Comparison of ENCODE assay signal across 21 cellular contexts in the genomic region with DNA sequence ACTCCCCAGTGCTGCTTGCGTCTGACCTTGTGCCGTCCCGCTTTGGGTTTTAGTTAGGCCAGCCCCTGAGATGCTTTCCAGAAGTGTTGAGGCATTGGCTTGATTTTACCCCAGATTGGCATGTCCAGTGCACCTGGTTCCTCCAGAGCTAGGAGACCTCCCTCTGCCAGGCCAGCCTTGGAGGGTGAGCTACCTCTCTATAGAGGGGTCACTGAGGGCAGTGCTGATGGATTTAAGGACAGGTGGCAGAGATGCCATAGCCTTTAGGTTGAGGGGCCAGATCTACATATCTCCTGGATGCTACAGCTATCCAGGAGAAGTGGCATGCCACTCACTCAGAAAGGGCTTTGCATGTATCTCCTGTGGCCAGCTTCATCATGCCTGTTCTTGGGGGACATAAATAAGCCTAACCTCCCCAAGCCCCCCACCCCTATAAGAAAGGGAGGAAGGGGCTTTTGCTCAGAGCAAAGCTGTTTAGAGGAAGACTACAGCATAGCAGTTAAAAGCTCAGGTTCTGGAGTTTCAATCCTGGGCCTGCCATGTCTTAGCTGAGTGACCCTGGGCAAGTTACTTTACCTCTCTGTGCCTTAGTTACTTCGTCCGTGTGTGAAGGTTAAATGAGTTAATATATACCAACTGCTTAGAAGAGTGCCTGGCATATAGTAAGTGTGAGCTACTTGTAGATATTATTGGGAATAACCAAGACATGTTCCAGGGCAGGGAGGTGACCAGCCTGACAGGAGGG. TPM values are rescaled to one million over a fixed set of nuclear protein-coding genes. Genes with fewer than 3 reads are reported as not detected.
DNase-seq lines count a peak whose midpoint lies in the region; ATAC-seq, FAIRE-seq and TF ChIP-seq lines count a peak whose summit lies in the region.
"Had no signal": no experiment of that assay in that cellular context is flagged by ENCODE, and none has a peak within 500 bp of the region (broad histone marks: within the 10 kb centered on the region; RNA-seq: fewer than 3 reads in every experiment).

No MANE protein-coding gene starts in this region.

- no peaks in the 10 kb centered on the region for H3K9me3 Mint-ChIP-seq in activated CD4-positive, alpha-beta memory T cell treated with anti-CD3 and anti-CD28 coated beads for 36 hours
- no peaks in the 10 kb centered on the region for H3K9me3 Mint-ChIP-seq in activated CD4-positive, alpha-beta memory T cell treated with anti-CD3 and anti-CD28 coated beads, Interleukin-2, amount 10 ng/mL, durations not matched to agents 7 days and 5 days
- H3K9me3 Mint-ChIP-seq: memory B cell, T-cell had no signal

- BruUV-seq in K562 (replicated peaks; lab: Mats Ljungman, UMichigan): no TSS peak

- TF ChIP-seq POLR2A in K562 (conservative IDR thresholded peaks at IDR 0.05) (no peak), transverse colon (IDR thresholded peaks at IDR 0.05) (no peak)

- 61% methylated on average over 5 of the region's 5 CpGs for WGBS in K562 (ENCODE audit: insufficient coverage, low coverage, missing lambda C conversion rate)
- WGBS in transverse colon (ENCODE audit: low coverage in 1 of 2), 2 donors: 36 to 75% methylated on average over 2 to 5 of the region's 5 CpGs

- POLR2A ChIA-PET in activated CD4-positive, alpha-beta memory T cell treated with anti-CD3 and anti-CD28 coated beads for 36 hours (lab: Charles Lee): interaction anchor here (2.8 kb wide), 1 partner anchor 14 kb away, joined by 17 read pairs; no protein-coding TSS in a partner anchor
- POLR2A ChIA-PET in activated CD4-positive, alpha-beta memory T cell treated with anti-CD3 and anti-CD28 coated beads, Interleukin-2, amount 10 ng/mL, durations not matched to agents 7 days and 5 days (lab: Charles Lee): interaction anchor here (1.2 to 1.5 kb wide), 2 partner anchors 14 to 67 kb away, joined by 3 to 5 read pairs; no protein-coding TSS in a partner anchor
- POLR2A ChIA-PET in HEK293 (lab: Yijun Ruan, JAX) (interaction anchor here (0.8 to 2.0 kb wide), 7 partner anchors 8 to 69 kb away, joined by 3 to 11 read pairs (median 3); partner anchors contain the start of gene YDJC), K562 (lab: Yijun Ruan, JAX) (interaction anchor here (0.6 to 76.8 kb wide), 11 partner anchors 7 to 1618 kb away, joined by 3 to 4622 read pairs (median 4); partner anchors contain the start of genes CCDC116, PPIL2, SDF2L1 and UBE2L3)

- no peak for FAIRE-seq in K562 (lab: Jason Lieb, UNC)
- FAIRE-seq: H54 had no signal

- TF ChIP-seq CTCF in HEK293 (tag by site-specific recombination; IDR thresholded peaks at IDR 0.05): no peak
- no peak for TF ChIP-seq CTCF in K562 (IDR thresholded peaks at IDR 0.05 in 2 of 3, conservative IDR thresholded peaks at IDR 0.05 in 1 of 3; ENCODE audit: insufficient read depth in 2 of 3, low read depth in 1 of 3, low read length in 3 of 3)
- no peak for TF ChIP-seq CTCF in osteoblast (IDR thresholded peaks at IDR 0.05; ENCODE audit: extremely low read depth, low read depth, low read length)
- no peak for TF ChIP-seq CTCF in transverse colon (IDR thresholded peaks at IDR 0.05)

- intact Hi-C loops in activated CD4-positive, alpha-beta memory T cell treated with anti-CD3 and anti-CD28 coated beads for 36 hours (cut with micrococcal nuclease): no loop called here
- intact Hi-C loops in K562 (cut with micrococcal nuclease) (no loop called here), transverse colon (cut with DNase I; ENCODE audit: low total_unique reads) (no loop called here)

- no peak overlapping the region for H3K4me3 Mint-ChIP-seq in activated CD4-positive, alpha-beta memory T cell treated with anti-CD3 and anti-CD28 coated beads for 36 hours
- H3K4me3 Mint-ChIP-seq in activated CD4-positive, alpha-beta memory T cell treated with anti-CD3 and anti-CD28 coated beads, Interleukin-2, amount 10 ng/mL, durations not matched to agents 7 days and 5 days: no peak overlapping the region
- H3K4me3 Mint-ChIP-seq: memory B cell had no signal

- TF ChIP-seq EP300 in K562 (IDR thresholded peaks at IDR 0.05; ENCODE audit: low read length): no peak
- TF ChIP-seq EP300 in transverse colon (IDR thresholded peaks at IDR 0.05; ENCODE audit: low read depth): no peak

- H3K4me2 ChIP-seq in K562 (ENCODE audit: insufficient read depth, low read length) (peak overlapping the region; percentile 31), osteoblast (ENCODE audit: insufficient read depth, low read length) (peak overlapping the region; percentile 23)

- peaks cover 22% of the 10 kb centered on the region for H3K36me3 Mint-ChIP-seq in activated CD4-positive, alpha-beta memory T cell treated with anti-CD3 and anti-CD28 coated beads for 36 hours
- H3K36me3 Mint-ChIP-seq in activated CD4-positive, alpha-beta memory T cell treated with anti-CD3 and anti-CD28 coated beads, Interleukin-2, amount 10 ng/mL, durations not matched to agents 7 days and 5 days (ENCODE audit: low read depth): peaks cover 29% of the 10 kb centered on the region

- H3K27ac ChIP-seq in HEK293 (ENCODE audit: extremely low read depth, low read depth, low read length) (no peak overlapping the region), K562 (ENCODE audit: extremely low read depth, low read depth, low read length) (peak overlapping the region; percentile 2; the same call in 1 of the 3 replicates), osteoblast (ENCODE audit: low read depth, low read length) (peak overlapping the region; percentile 2), transverse colon (no peak overlapping the region)
- H3K27ac ChIP-seq: ascending aorta, HL-60, tibial artery had no signal

- H3K4me1 ChIP-seq in HEK293 (ENCODE audit: control insufficient read depth, insufficient read depth, low read length) (peaks cover 10% of the 10 kb centered on the region), K562 (replicated peaks in 1 of 2; ENCODE audit: control insufficient read depth in 2 of 2, insufficient read depth in 2 of 2, low read length in 2 of 2) (peaks cover 55 to 56% of the 10 kb centered on the region in 2 experiments), osteoblast (ENCODE audit: insufficient read depth, low read length) (peaks cover 26% of the 10 kb centered on the region), transverse colon (peaks cover 52 to 85% (median 74%) of the 10 kb centered on the region in 4 donors)

- CTCF ChIA-PET in activated CD4-positive, alpha-beta memory T cell treated with anti-CD3 and anti-CD28 coated beads for 36 hours (lab: Charles Lee): interaction anchor here (0.5 to 2.0 kb wide), 4 partner anchors 13 to 73 kb away, joined by 4 to 7 read pairs (median 6); no protein-coding TSS in a partner anchor
- CTCF ChIA-PET in activated CD4-positive, alpha-beta memory T cell treated with anti-CD3 and anti-CD28 coated beads, Interleukin-2, amount 10 ng/mL, durations not matched to agents 7 days and 5 days (lab: Charles Lee): interaction anchor here (2.4 kb wide), 1 partner anchor 55 kb away, joined by 7 read pairs; no protein-coding TSS in a partner anchor
- CTCF ChIA-PET in HEK293 (lab: Yijun Ruan, JAX) (interaction anchor here (0.6 to 2.5 kb wide), 4 partner anchors 8 to 69 kb away, joined by 4 to 12 read pairs (median 7); partner anchors contain the start of genes SDF2L1 and YDJC), K562 (lab: Yijun Ruan, JAX; ENCODE audit: low intra/inter-chr PET ratio) (no interaction called here)

- peaks cover 100% of the 10 kb centered on the region for H3K79me2 ChIP-seq in K562 (ENCODE audit: control insufficient read depth, insufficient read depth, low read length)
- peaks cover 99% of the 10 kb centered on the region for H3K79me2 ChIP-seq in osteoblast (ENCODE audit: insufficient read depth, low read length)

- no peak overlapping the region for H2AFZ ChIP-seq in K562 (ENCODE audit: low read depth, low read length)
- H2AFZ ChIP-seq in osteoblast (ENCODE audit: low read length): no peak overlapping the region

- no peaks in the 10 kb centered on the region for H3K27me3 Mint-ChIP-seq in activated CD4-positive, alpha-beta memory T cell treated with anti-CD3 and anti-CD28 coated beads for 36 hours
- no peaks in the 10 kb centered on the region for H3K27me3 Mint-ChIP-seq in activated CD4-positive, alpha-beta memory T cell treated with anti-CD3 and anti-CD28 coated beads, Interleukin-2, amount 10 ng/mL, durations not matched to agents 7 days and 5 days
- H3K27me3 Mint-ChIP-seq: memory B cell, T-cell had no signal

- H3K4me1 Mint-ChIP-seq in activated CD4-positive, alpha-beta memory T cell treated with anti-CD3 and anti-CD28 coated beads for 36 hours (ENCODE audit: low read depth): peaks cover 77% of the 10 kb centered on the region
- H3K4me1 Mint-ChIP-seq in activated CD4-positive, alpha-beta memory T cell treated with anti-CD3 and anti-CD28 coated beads, Interleukin-2, amount 10 ng/mL, durations not matched to agents 7 days and 5 days: peaks cover 65% of the 10 kb centered on the region

- TF ChIP-seq RAD21 in K562 (CRISPR knock-in tag; conservative IDR thresholded peaks at IDR 0.05 in 1 of 2, IDR thresholded peaks at IDR 0.05 in 1 of 2): no peak

- H3K9me1 ChIP-seq in K562 (ENCODE audit: control insufficient read depth, insufficient read depth, low read length): peaks cover 50% of the 10 kb centered on the region

- H3K36me3 ChIP-seq in HEK293 (ENCODE audit: control insufficient read depth in 2 of 2, insufficient read depth in 1 of 2, low read length in 2 of 2) (peaks cover 0 to 40% of the 10 kb centered on the region in 2 experiments; a peak in 1 of 3 replicates), K562 (ENCODE audit: control insufficient read depth, insufficient read depth, low read length) (peaks cover 69% of the 10 kb centered on the region), osteoblast (ENCODE audit: insufficient read depth, low read length) (peaks cover 5% of the 10 kb centered on the region), transverse colon (no peaks in the 10 kb centered on the region)
- H3K36me3 ChIP-seq: ascending aorta, tibial artery had no signal

- peak; percentile 5 for ATAC-seq in K562
- ATAC-seq: Right ventricle myocardium inferior, T-cell had no signal

- H3K9me3 ChIP-seq in HEK293 (ENCODE audit: control insufficient read depth, insufficient read depth, low read depth, low read length) (no peaks in the 10 kb centered on the region), K562 (replicated peaks; ENCODE audit: control insufficient read depth, insufficient read depth, low read depth, low read length) (no peaks in the 10 kb centered on the region), osteoblast (ENCODE audit: low read depth, low read length) (no peaks in the 10 kb centered on the region), transverse colon (no peaks in the 10 kb centered on the region)
- H3K9me3 ChIP-seq: ascending aorta, tibial artery had no signal

- DNase-seq in activated CD4-positive, alpha-beta memory T cell treated with anti-CD3 and anti-CD28 coated beads for 36 hours: no peak
- no peak for DNase-seq in activated CD4-positive, alpha-beta memory T cell treated with anti-CD3 and anti-CD28 coated beads, Interleukin-2, amount 10 ng/mL, durations not matched to agents 7 days and 5 days
- DNase-seq in K562 (ENCODE audit: extremely low read depth in 1 of 4, low spot score in 3 of 4) (no peak), osteoblast (ENCODE audit: insufficient read length, low spot score, missing footprints) (no peak), transverse colon (no peak), midbrain (lab: John Stamatoyannopoulos, UW) (no peak), HuH-7 (ENCODE audit: low spot score) (no peak)
- DNase-seq: ACHN, islet precursor cell, KBM-7, NCI-H1930, T-cell, tibial artery had no signal

- no peak overlapping the region for H3K4me3 ChIP-seq in HEK293 (ENCODE audit: low read depth, low read length)
- H3K4me3 ChIP-seq in K562: no peak overlapping the region
- no peak overlapping the region for H3K4me3 ChIP-seq in osteoblast (ENCODE audit: insufficient read depth, low read length)
- H3K4me3 ChIP-seq in transverse colon: no peak overlapping the region
- H3K4me3 ChIP-seq: ascending aorta, tibial artery had no signal

- in situ Hi-C loops in K562 (cut with MboI): loop anchor here (5.0 to 10.0 kb wide), 2 partner anchors 37 to 59 kb away; no protein-coding TSS in a partner anchor
- in situ Hi-C loops in transverse colon (cut with MboI; ENCODE audit: low pct_ligation_motif_present in 1 of 4, low pct_unique_long_range_greater_than_20kb in 1 of 4, low sequenced_read_pairs in 3 of 4): no loop called here

- peak overlapping the region; percentile 60 for H3K27ac Mint-ChIP-seq in activated CD4-positive, alpha-beta memory T cell treated with anti-CD3 and anti-CD28 coated beads for 36 hours
- no peak overlapping the region for H3K27ac Mint-ChIP-seq in activated CD4-positive, alpha-beta memory T cell treated with anti-CD3 and anti-CD28 coated beads, Interleukin-2, amount 10 ng/mL, durations not matched to agents 7 days and 5 days
- H3K27ac Mint-ChIP-seq: T-cell had no signal

- H4K20me1 ChIP-seq in K562 (replicated peaks; ENCODE audit: control insufficient read depth, insufficient read depth, low read length): peaks cover 82% of the 10 kb centered on the region
- H4K20me1 ChIP-seq in osteoblast (ENCODE audit: insufficient read depth, low read length): peaks cover 83% of the 10 kb centered on the region

- H3K9ac ChIP-seq in K562 (ENCODE audit: insufficient read depth in 1 of 2, low read depth in 2 of 2, low read length in 2 of 2): peak overlapping the region in 1 of 2 experiments; percentile 65; a peak in 2 of 4 replicates

- H3K27me3 ChIP-seq in K562 (ENCODE audit: control insufficient read depth in 2 of 2, insufficient read depth in 2 of 2, low read length in 2 of 2) (no peaks in the 10 kb centered on the region), osteoblast (ENCODE audit: insufficient read depth, low read length) (no peaks in the 10 kb centered on the region), transverse colon (no peaks in the 10 kb centered on the region)
- H3K27me3 ChIP-seq: ascending aorta, tibial artery had no signal

RNA-seq across cellular contexts. Expression of gene UBE2L3, which starts 6.4 kb away (rescaled TPM):
- total RNA-seq in activated CD4-positive, alpha-beta memory T cell treated with anti-CD3 and anti-CD28 coated beads for 36 hours: 10 to 100 TPM; 52.4 to 53.1 TPM
- total RNA-seq in activated CD4-positive, alpha-beta memory T cell treated with anti-CD3 and anti-CD28 coated beads, Interleukin-2, amount 10 ng/mL, durations not matched to agents 7 days and 5 days: 10 to 100 TPM; 54.3 to 57.4 TPM
- 76.2 and 94.2 TPM in 2 replicates for total RNA-seq in K562 (2011; cell fraction: chromatin; rRNA removed; ENCODE audit: low replicate concordance)
- total RNA-seq in K562 (2011; cell fraction: nucleolus; rRNA removed): 66.2 and 75.7 TPM in 2 replicates
- 78.4 and 92.8 TPM in 2 replicates for total RNA-seq in K562 (2011; cell fraction: nucleoplasm; rRNA removed)
- 215 and 275 TPM in 2 replicates for total RNA-seq in K562 (2014; rRNA removed)
- total RNA-seq in K562 (2014; rRNA removed; fragmentation: Illumina TruSeq; extraction: Trizol): 285 and 298 TPM in 2 replicates
- 335 and 354 TPM in 2 replicates for total RNA-seq in K562 (2015; rRNA removed; fragmentation: Illumina TruSeq; extraction: Trizol)
- 240 TPM in 2 replicates for total RNA-seq in K562 (2021)
- 206 and 218 TPM in 2 replicates for polyA plus RNA-seq in K562 (2011; rRNA removed)
- polyA plus RNA-seq in K562 (2011; cell fraction: cytosol; rRNA removed): 145 and 195 TPM in 2 replicates
- 56.6 and 72.9 TPM in 2 replicates for polyA plus RNA-seq in K562 (2011; cell fraction: nucleus; rRNA removed)
- 253 and 378 TPM in 2 replicates for polyA plus RNA-seq in K562 (2012)
- 493 and 580 TPM in 2 replicates for polyA plus RNA-seq in K562 (2014; fragmentation: Illumina TruSeq; extraction: Trizol)
- polyA plus RNA-seq in K562 (2014; fragmentation: Nextera tagmentation; extraction: Ambion mirVana): 100 to 1,000 TPM; 575 to 625 TPM
- 266 and 269 TPM in 2 replicates for polyA plus RNA-seq in K562 (2014; rRNA removed)
- 172 and 189 TPM in 2 replicates for polyA minus RNA-seq in K562 (2011; rRNA and poly(A)+ RNA removed)
- 89.8 and 112 TPM in 2 replicates for polyA minus RNA-seq in K562 (2011; cell fraction: cytosol; rRNA and poly(A)+ RNA removed)
- polyA minus RNA-seq in K562 (2011; cell fraction: nucleus; rRNA and poly(A)+ RNA removed): 25.2 and 45.9 TPM in 2 replicates
- 40.2 and 40.4 TPM in 2 replicates for total RNA-seq in osteoblast
- total RNA-seq in transverse colon: 10 to 100 TPM; 21.9 to 48.7 (median 33.5) TPM

RNA-seq across cellular contexts. Expression of gene RIMBP3C, which starts 22.7 kb away (rescaled TPM):
- under 1 TPM in 1 of 2 experiments, not detected in 1; 0.46 TPM for total RNA-seq in activated CD4-positive, alpha-beta memory T cell treated with anti-CD3 and anti-CD28 coated beads for 36 hours
- total RNA-seq in activated CD4-positive, alpha-beta memory T cell treated with anti-CD3 and anti-CD28 coated beads, Interleukin-2, amount 10 ng/mL, durations not matched to agents 7 days and 5 days: under 1 TPM; 0.23 to 0.33 TPM
- total RNA-seq in K562 (2011; cell fraction: chromatin; rRNA removed; ENCODE audit: low replicate concordance): 0.79 and 1.6 TPM in 2 replicates
- total RNA-seq in K562 (2011; cell fraction: nucleolus; rRNA removed): 2.1 and 2.3 TPM in 2 replicates
- 1.0 TPM in 1 of 2 replicates, not detected in the other for total RNA-seq in K562 (2011; cell fraction: nucleoplasm; rRNA removed)
- total RNA-seq in K562 (2014; rRNA removed) (0.65 and 0.77 TPM in 2 replicates), K562 (2014; rRNA removed; fragmentation: Illumina TruSeq; extraction: Trizol) (0.06 and 0.15 TPM in 2 replicates), K562 (2015; rRNA removed; fragmentation: Illumina TruSeq; extraction: Trizol) (0.25 and 0.34 TPM in 2 replicates), K562 (2021) (0.89 and 0.98 TPM in 2 replicates), osteoblast (0.29 and 0.36 TPM in 2 replicates), transverse colon (not detected)
- polyA plus RNA-seq in K562 (2011; rRNA removed) (0.13 and 0.19 TPM in 2 replicates), K562 (2014; fragmentation: Illumina TruSeq; extraction: Trizol) (0.09 and 0.26 TPM in 2 replicates), K562 (2014; fragmentation: Nextera tagmentation; extraction: Ambion mirVana) (not detected), K562 (2014; rRNA removed) (0.17 TPM in 1 of 2 replicates, not detected in the other)
- 0.06 TPM in 1 of 2 replicates, not detected in the other for polyA plus RNA-seq in K562 (2011; cell fraction: cytosol; rRNA removed)
- 0.16 and 0.41 TPM in 2 replicates for polyA plus RNA-seq in K562 (2011; cell fraction: nucleus; rRNA removed)
- polyA plus RNA-seq in K562 (2012): 0.75 and 0.85 TPM in 2 replicates
- 0.60 and 0.90 TPM in 2 replicates for polyA minus RNA-seq in K562 (2011; rRNA and poly(A)+ RNA removed)
- polyA minus RNA-seq in K562 (2011; cell fraction: cytosol; rRNA and poly(A)+ RNA removed): 1.2 and 2.5 TPM in 2 replicates
- 2.3 and 4.4 TPM in 2 replicates for polyA minus RNA-seq in K562 (2011; cell fraction: nucleus; rRNA and poly(A)+ RNA removed)
- total RNA-seq: ascending aorta, Right ventricle myocardium inferior had no signal

RNA-seq across cellular contexts. Expression of gene YDJC, which starts 55.9 kb away (rescaled TPM):
- 10 to 100 TPM; 45.3 to 47.1 TPM for total RNA-seq in activated CD4-positive, alpha-beta memory T cell treated with anti-CD3 and anti-CD28 coated beads for 36 hours
- total RNA-seq in activated CD4-positive, alpha-beta memory T cell treated with anti-CD3 and anti-CD28 coated beads, Interleukin-2, amount 10 ng/mL, durations not matched to agents 7 days and 5 days: 10 to 100 TPM; 37.1 to 38.0 TPM
- 121 and 504 TPM in 2 replicates for total RNA-seq in K562 (2011; cell fraction: chromatin; rRNA removed; ENCODE audit: low replicate concordance)
- 857 and 885 TPM in 2 replicates for total RNA-seq in K562 (2011; cell fraction: nucleolus; rRNA removed)
- total RNA-seq in K562 (2011; cell fraction: nucleoplasm; rRNA removed): 325 and 370 TPM in 2 replicates
- total RNA-seq in K562 (2014; rRNA removed): 871 and 1,007 TPM in 2 replicates
- 69.0 and 87.5 TPM in 2 replicates for total RNA-seq in K562 (2014; rRNA removed; fragmentation: Illumina TruSeq; extraction: Trizol)
- total RNA-seq in K562 (2015; rRNA removed; fragmentation: Illumina TruSeq; extraction: Trizol): 164 and 196 TPM in 2 replicates
- total RNA-seq in K562 (2021): 626 and 641 TPM in 2 replicates
- 203 and 277 TPM in 2 replicates for polyA plus RNA-seq in K562 (2011; rRNA removed)
- 382 and 1,449 TPM in 2 replicates for polyA plus RNA-seq in K562 (2011; cell fraction: cytosol; rRNA removed)
- polyA plus RNA-seq in K562 (2011; cell fraction: nucleus; rRNA removed): 629 and 1,089 TPM in 2 replicates
- polyA plus RNA-seq in K562 (2012): 282 and 288 TPM in 2 replicates
- 106 and 159 TPM in 2 replicates for polyA plus RNA-seq in K562 (2014; fragmentation: Illumina TruSeq; extraction: Trizol)
- 10 to 100 TPM; 13.5 to 23.5 TPM for polyA plus RNA-seq in K562 (2014; fragmentation: Nextera tagmentation; extraction: Ambion mirVana)
- polyA plus RNA-seq in K562 (2014; rRNA removed): 707 and 732 TPM in 2 replicates
- 35.0 and 44.2 TPM in 2 replicates for polyA minus RNA-seq in K562 (2011; rRNA and poly(A)+ RNA removed)
- polyA minus RNA-seq in K562 (2011; cell fraction: cytosol; rRNA and poly(A)+ RNA removed): 212 and 264 TPM in 2 replicates
- polyA minus RNA-seq in K562 (2011; cell fraction: nucleus; rRNA and poly(A)+ RNA removed): 294 and 313 TPM in 2 replicates
- total RNA-seq in osteoblast: 15.6 and 25.0 TPM in 2 replicates
- 100 to 1,000 TPM in 1 of 4 donors, 10 to 100 TPM in 3; 43.3 to 112 (median 69.5) TPM for total RNA-seq in transverse colon

RNA-seq across cellular contexts. Expression of gene CCDC116, which starts 58.6 kb away (rescaled TPM):
- total RNA-seq in activated CD4-positive, alpha-beta memory T cell treated with anti-CD3 and anti-CD28 coated beads for 36 hours: under 1 TPM; 0.27 to 0.31 TPM
- under 1 TPM; 0.33 to 0.43 TPM for total RNA-seq in activated CD4-positive, alpha-beta memory T cell treated with anti-CD3 and anti-CD28 coated beads, Interleukin-2, amount 10 ng/mL, durations not matched to agents 7 days and 5 days
- 11.2 and 34.3 TPM in 2 replicates for total RNA-seq in K562 (2011; cell fraction: chromatin; rRNA removed; ENCODE audit: low replicate concordance)
- total RNA-seq in K562 (2011; cell fraction: nucleolus; rRNA removed): 28.7 and 33.9 TPM in 2 replicates
- total RNA-seq in K562 (2011; cell fraction: nucleoplasm; rRNA removed): 18.1 and 19.5 TPM in 2 replicates
- total RNA-seq in K562 (2014; rRNA removed): 9.3 and 13.6 TPM in 2 replicates
- 2.1 and 2.8 TPM in 2 replicates for total RNA-seq in K562 (2014; rRNA removed; fragmentation: Illumina TruSeq; extraction: Trizol)
- 4.7 and 5.2 TPM in 2 replicates for total RNA-seq in K562 (2015; rRNA removed; fragmentation: Illumina TruSeq; extraction: Trizol)
- 11.3 and 15.6 TPM in 2 replicates for total RNA-seq in K562 (2021)
- polyA plus RNA-seq in K562 (2011; rRNA removed): 1.6 and 2.1 TPM in 2 replicates
- polyA plus RNA-seq in K562 (2011; cell fraction: cytosol; rRNA removed): 1.8 and 5.8 TPM in 2 replicates
- polyA plus RNA-seq in K562 (2011; cell fraction: nucleus; rRNA removed): 6.5 and 19.5 TPM in 2 replicates
- 5.2 and 6.4 TPM in 2 replicates for polyA plus RNA-seq in K562 (2012)
- polyA plus RNA-seq in K562 (2014; fragmentation: Illumina TruSeq; extraction: Trizol): 6.3 and 8.9 TPM in 2 replicates
- polyA plus RNA-seq in K562 (2014; fragmentation: Nextera tagmentation; extraction: Ambion mirVana): 1 to 10 TPM; 1.6 to 2.3 TPM
- polyA plus RNA-seq in K562 (2014; rRNA removed): 7.1 and 8.6 TPM in 2 replicates
- 1.3 and 1.8 TPM in 2 replicates for polyA minus RNA-seq in K562 (2011; rRNA and poly(A)+ RNA removed)
- polyA minus RNA-seq in K562 (2011; cell fraction: cytosol; rRNA and poly(A)+ RNA removed): 1.5 and 3.9 TPM in 2 replicates
- 8.3 and 12.3 TPM in 2 replicates for polyA minus RNA-seq in K562 (2011; cell fraction: nucleus; rRNA and poly(A)+ RNA removed)
- total RNA-seq in osteoblast: 0.29 and 0.36 TPM in 2 replicates
- 10 to 100 TPM in 1 of 4 donors, under 1 TPM in 1, not detected in 2; 0.27 to 15.7 TPM for total RNA-seq in transverse colon
- total RNA-seq: ascending aorta, NCI-H460, renal cortical epithelial cell had no signal

Comparison
In these comparisons a context has a peak if more than half of its experiments do, and no peak if none do; other contexts are left out.
1. H3K27ac ChIP-seq: peak in K562 (single experiment) and osteoblast (single experiment); none in HEK293 (single experiment) and transverse colon (0 of 4).